In the genomic region with DNA sequence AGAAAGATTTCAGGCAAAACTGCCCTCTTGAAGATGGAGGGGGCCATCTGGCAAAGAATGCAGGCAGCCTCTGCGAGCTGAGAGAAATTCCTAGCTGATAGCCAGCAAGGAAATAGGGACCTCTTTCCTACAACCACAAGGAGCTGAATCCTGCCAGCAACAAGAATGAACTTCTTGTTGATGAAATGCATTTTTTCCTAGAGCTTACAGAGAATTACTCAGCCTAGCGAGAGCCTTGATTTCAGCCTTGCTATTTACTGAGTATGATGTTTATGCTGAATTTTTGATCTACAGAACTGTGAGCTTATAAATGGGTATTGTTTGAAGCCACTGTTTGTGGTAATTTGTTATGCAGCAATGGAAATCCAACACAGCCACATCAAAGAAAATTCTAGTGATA, we compare ENCODE assay signal across 24 cellular contexts.
DNase-seq lines count a peak whose midpoint lies in the region; ATAC-seq and TF ChIP-seq lines count a peak whose summit lies in the region.
"Had no signal": no experiment of that assay in that cellular context is flagged by ENCODE, and none has a peak within 500 bp of the region (broad histone marks: within the 10 kb centered on the region; RNA-seq: fewer than 3 reads in every experiment).

No MANE protein-coding gene starts in this region.

- H2AFZ ChIP-seq in HCT116 (ENCODE audit: low read depth, low read length, poor library complexity, severe bottlenecking), result no peak overlapping the region
- H2AFZ ChIP-seq in OCI-LY7 (ENCODE audit: low read length), result no peak overlapping the region

- TF ChIP-seq CTCF in AG04450 (IDR thresholded peaks at IDR 0.05; ENCODE audit: low read depth, low read length) (no peak), HCT116 (IDR thresholded peaks at IDR 0.05 in 2 of 3, conservative IDR thresholded peaks at IDR 0.05 in 1 of 3; ENCODE audit: borderline replicate concordance in 1 of 3, insufficient read depth in 1 of 3, low read depth in 2 of 3, low read length in 2 of 3) (no peak), astrocyte of the cerebellum (IDR thresholded peaks at IDR 0.05; ENCODE audit: low read depth, low read length, missing control alignments) (no peak), fibroblast of pulmonary artery (IDR thresholded peaks at IDR 0.05; ENCODE audit: low read length, missing control alignments) (no peak), OCI-LY7 (conservative IDR thresholded peaks at IDR 0.05; ENCODE audit: low read length) (no peak), left lung (IDR thresholded peaks at IDR 0.05) (no peak)

- ATAC-seq in HCT116, result peak; percentile 55
- ATAC-seq in left lung, result no peak
- no peak for ATAC-seq in HG02759 (IDR thresholded peaks at IDR 0.05; ENCODE audit: unreplicated experiment)
- ATAC-seq: activated CD8-positive, alpha-beta T cell treated with anti-CD3 and anti-CD28 coated beads for 36 hours; body of pancreas; effector memory CD8-positive, alpha-beta T cell; lower lobe of right lung; SK-N-SH treated with all-trans-retinoic acid at 6 μM for 48 hours; stimulated activated naive CD8-positive, alpha-beta T cell treated with anti-CD3 and anti-CD28 coated beads, Interleukin-15, Interleukin-2, amounts not matched to agents 100 U/mL and 50 U/mL, for 24 hours had no signal

- POLR2A ChIA-PET in AG04450 (lab: Yijun Ruan, JAX), result no interaction called here
- POLR2A ChIA-PET in HCT116 (lab: Charles Lee), result no interaction called here
- POLR2A ChIA-PET in OCI-LY7 (lab: Charles Lee), result interaction anchor here (0.7 kb wide), 1 partner anchor 1105 kb away, joined by 3 read pairs; no protein-coding TSS in a partner anchor

- H3K79me2 ChIP-seq in HCT116 (ENCODE audit: insufficient read depth, low read length), result no peaks in the 10 kb centered on the region
- H3K79me2 ChIP-seq in OCI-LY7 (ENCODE audit: insufficient read depth, low read depth, low read length), result no peaks in the 10 kb centered on the region

- CTCF ChIA-PET in AG04450 (lab: Charles Lee) (no interaction called here), HCT116 (lab: Charles Lee) (no interaction called here), OCI-LY7 (lab: Charles Lee; ENCODE audit: unreplicated experiment) (no interaction called here)

- H3K4me3 ChIP-seq in AG04450 (ENCODE audit: low read depth, low read length), result no peak overlapping the region
- H3K4me3 ChIP-seq in HCT116 (replicated peaks in 1 of 2; ENCODE audit: low read depth in 1 of 2, low read length in 2 of 2), result no peak overlapping the region
- H3K4me3 ChIP-seq in astrocyte of the cerebellum (ENCODE audit: low read depth, low read length), result no peak overlapping the region
- no peak overlapping the region for H3K4me3 ChIP-seq in fibroblast of pulmonary artery (replicated peaks; ENCODE audit: low read depth, low read length)
- no peak overlapping the region for H3K4me3 ChIP-seq in OCI-LY7 (ENCODE audit: low read depth, low read length, poor library complexity, severe bottlenecking)
- H3K4me3 ChIP-seq in left lung, result no peak overlapping the region
- H3K4me3 ChIP-seq: body of pancreas, HAP-1, lower lobe of right lung, uterus had no signal

- no peaks in the 10 kb centered on the region for H3K36me3 ChIP-seq in HCT116 (ENCODE audit: control insufficient read depth in 1 of 2, insufficient read depth in 2 of 2, low read length in 2 of 2)
- no peaks in the 10 kb centered on the region for H3K36me3 ChIP-seq in OCI-LY7 (ENCODE audit: insufficient read depth, low read length)
- H3K36me3 ChIP-seq in left lung, result no peaks in the 10 kb centered on the region
- H3K36me3 ChIP-seq: BE2C, HAP-1, lower lobe of right lung, uterus had no signal

- no peaks in the 10 kb centered on the region for H4K20me1 ChIP-seq in HCT116 (ENCODE audit: insufficient read depth)
- H4K20me1 ChIP-seq in OCI-LY7 (ENCODE audit: insufficient read depth, low read length), result no peaks in the 10 kb centered on the region

- in situ Hi-C loops in astrocyte of the cerebellum (cut with HindIII; ENCODE audit: low sequenced_read_pairs), result no loop called here

- H3K4me1 ChIP-seq in HCT116 (ENCODE audit: control insufficient read depth in 1 of 2, insufficient read depth in 2 of 2, low read length in 2 of 2), result peaks cover 10 to 13% of the 10 kb centered on the region in 2 experiments; a peak in 3 of 4 replicates
- no peaks in the 10 kb centered on the region for H3K4me1 ChIP-seq in OCI-LY7 (ENCODE audit: insufficient read depth, low read length, poor library complexity, severe bottlenecking)
- H3K4me1 ChIP-seq in left lung, result no peaks in the 10 kb centered on the region
- H3K4me1 ChIP-seq: BE2C, body of pancreas, HAP-1, lower lobe of right lung, uterus had no signal

- no peak overlapping the region for H3K9ac ChIP-seq in HCT116 (ENCODE audit: low read length)

- H3K27ac ChIP-seq in AG04450 (ENCODE audit: low read depth, low read length) (no peak overlapping the region), HCT116 (ENCODE audit: low read depth, low read length) (peak overlapping the region; percentile 41), OCI-LY7 (ENCODE audit: low read depth, low read length, poor library complexity, severe bottlenecking) (no peak overlapping the region), left lung (no peak overlapping the region)
- H3K27ac ChIP-seq: body of pancreas, lower lobe of right lung, uterus had no signal

- no peak for TF ChIP-seq RAD21 in HCT116 (IDR thresholded peaks at IDR 0.05; ENCODE audit: low read depth)

- no peak for TF ChIP-seq POLR2A in HCT116 (IDR thresholded peaks at IDR 0.05; ENCODE audit: borderline replicate concordance, extremely low read depth, insufficient read depth, insufficient read length)

- H3K9me2 ChIP-seq in HCT116 (ENCODE audit: insufficient read depth) (no peaks in the 10 kb centered on the region), OCI-LY7 (ENCODE audit: insufficient read depth, low read length) (no peaks in the 10 kb centered on the region)

- BruUV-seq in HCT116 (replicated peaks; lab: Mats Ljungman, UMichigan) (no TSS peak), OCI-LY7 (replicated peaks; lab: Mats Ljungman, UMichigan) (no TSS peak)

- peak overlapping the region; percentile 30 for H3K4me2 ChIP-seq in HCT116 (ENCODE audit: low read length)
- H3K4me2 ChIP-seq in OCI-LY7 (ENCODE audit: low read length), result no peak overlapping the region

- peaks cover 3% of the 10 kb centered on the region; the same call in 1 of the 2 replicates for H3K9me3 ChIP-seq in AG04450 (ENCODE audit: control insufficient read depth, insufficient read depth, low read length)
- H3K9me3 ChIP-seq in HCT116 (ENCODE audit: control insufficient read depth in 1 of 2, insufficient read depth in 1 of 2, low read depth in 1 of 2, low read length in 2 of 2), result no peaks in the 10 kb centered on the region
- H3K9me3 ChIP-seq in OCI-LY7 (ENCODE audit: low read length), result no peaks in the 10 kb centered on the region
- H3K9me3 ChIP-seq in left lung, result peaks cover 0 to 1% of the 10 kb centered on the region in 2 donors
- H3K9me3 ChIP-seq: BE2C, body of pancreas, HAP-1, lower lobe of right lung, uterus had no signal

- H3K27me3 ChIP-seq in AG04450 (ENCODE audit: control insufficient read depth, insufficient read depth, low read length) (no peaks in the 10 kb centered on the region), HCT116 (ENCODE audit: insufficient read depth, low read length) (no peaks in the 10 kb centered on the region), left lung (no peaks in the 10 kb centered on the region)
- H3K27me3 ChIP-seq: BE2C, body of pancreas, uterus had no signal

- DNase-seq in AG04450 (ENCODE audit: low read depth, low spot score) (peak; percentile 4), HCT116 (ENCODE audit: low read depth, low spot score) (no peak), astrocyte of the cerebellum (ENCODE audit: low read depth) (peak; percentile 23), fibroblast of pulmonary artery (ENCODE audit: low read depth) (peak; percentile 22), OCI-LY7 (ENCODE audit: low spot score) (no peak), left lung (no peak), cardiac septum (ENCODE audit: low spot score) (no peak)
- DNase-seq: 8988T; activated CD8-positive, alpha-beta T cell treated with anti-CD3 and anti-CD28 coated beads for 36 hours; BE2C; body of pancreas; CD8-positive, alpha-beta memory T cell; effector memory CD8-positive, alpha-beta T cell; KG1; kidney; lower lobe of right lung; NCI-H1436 treated with DMSO at 0.1 percent for 48 hours; NCI-H446; NCI-H82; stimulated activated naive CD8-positive, alpha-beta T cell treated with anti-CD3 and anti-CD28 coated beads, Interleukin-15, Interleukin-2, amounts not matched to agents 100 U/mL and 50 U/mL, for 24 hours; uterus had no signal

- intact Hi-C loops in HCT116 (cut with micrococcal nuclease), result no loop called here
- intact Hi-C loops in OCI-LY7 (cut with micrococcal nuclease; ENCODE audit: unreplicated experiment), result no loop called here
- intact Hi-C loops in left lung (cut with DNase I), result no loop called here
- intact Hi-C loops in cardiac septum (cut with DNase I), result no loop called here

- RAD21 ChIA-PET in HCT116 (lab: Charles Lee; ENCODE audit: low non-redundant PET in 1 of 2, low total read pairs in 2 of 2, uncharacterized antibody in 2 of 2, unreplicated experiment in 2 of 2), result no interaction called here

TF ChIP-seq in HCT116, 20 proteins besides CTCF, POLR2A, EP300 and RAD21:
- no peak for TF ChIP-seq EGR1 (IDR thresholded peaks at IDR 0.05; ENCODE audit: low read depth)
- 0 out of 2 replicates have a peak, but pooled peaks have one; percentile 13 for TF ChIP-seq CEBPB (IDR thresholded peaks at IDR 0.05; ENCODE audit: low read depth)

Comparison
In these comparisons a context has a peak if more than half of its experiments do, and no peak if none do; other contexts are left out.
1. DNase-seq: peak in AG04450 (single experiment), astrocyte of the cerebellum (single experiment) and fibroblast of pulmonary artery (single experiment); none in HCT116 (single experiment), OCI-LY7 (single experiment), left lung (0 of 2) and cardiac septum (single experiment).